24 cellular contexts compared by ENCODE assay signal in genomic region chr1:167611983-167612382, GRCh38. TPM values are rescaled to one million over a fixed set of nuclear protein-coding genes. Genes with fewer than 3 reads are reported as not detected.
DNase-seq lines count a peak whose midpoint lies in the region; ATAC-seq, FAIRE-seq and TF ChIP-seq lines count a peak whose summit lies in the region.
"Had no signal": no experiment of that assay in that cellular context is flagged by ENCODE, and none has a peak within 500 bp of the region (broad histone marks: within the 10 kb centered on the region; RNA-seq: fewer than 3 reads in every experiment).

No MANE protein-coding gene starts in this region.

- H3K27ac Mint-ChIP-seq in activated B cell treated with CpG ODN at 0.5 μM for 24 hours (peak overlapping the region; percentile 71), naive B cell (peak overlapping the region; percentile 72 to 94 (median 84))
- H3K27ac Mint-ChIP-seq: CD4-positive, alpha-beta memory T cell had no signal

- H3K4me3 Mint-ChIP-seq in activated B cell treated with CpG ODN at 0.5 μM for 24 hours (peak overlapping the region; percentile 1), naive B cell (peak overlapping the region in 5 of 8 donors; percentile 35 to 68 (median 39))
- H3K4me3 Mint-ChIP-seq: CD4-positive, alpha-beta memory T cell had no signal

- H3K27me3 ChIP-seq in DND-41 (ENCODE audit: insufficient read depth, low read length, poor library complexity) = no peaks in the 10 kb centered on the region

- CTCF ChIA-PET in activated B cell treated with CpG ODN at 0.5 μM for 24 hours (lab: Charles Lee) = interaction anchor here (1.6 kb wide), 1 partner anchor 11 kb away, joined by 3 read pairs; no protein-coding TSS in a partner anchor

- no peak overlapping the region for H3K9ac ChIP-seq in DND-41 (ENCODE audit: low read depth, low read length)
- H3K9ac ChIP-seq: SK-N-SH had no signal

- TF ChIP-seq CTCF in DND-41 (IDR thresholded peaks at IDR 0.05; ENCODE audit: borderline replicate concordance, extremely low read depth, low read length, poor library complexity, severe bottlenecking) = no peak
- no peak for TF ChIP-seq CTCF in activated B cell treated with CpG ODN at 0.5 μM for 24 hours (IDR thresholded peaks at IDR 0.05)

- H3K4me3 ChIP-seq in DND-41 (ENCODE audit: low read depth in 1 of 2, low read length in 2 of 2) = no peak overlapping the region

- peaks cover 20% of the 10 kb centered on the region for H3K36me3 Mint-ChIP-seq in activated B cell treated with CpG ODN at 0.5 μM for 24 hours (ENCODE audit: low read depth)
- peaks cover 8 to 17% of the 10 kb centered on the region in 2 donors for H3K36me3 Mint-ChIP-seq in naive B cell

- no peak for ATAC-seq in DND-41 (ENCODE audit: insufficient read depth, low read depth)
- no peak for ATAC-seq in activated B cell treated with CpG ODN at 0.5 μM for 24 hours (ENCODE audit: low read depth)
- no peak for ATAC-seq in naive B cell (ENCODE audit: low read depth in 2 of 2)
- no peak for ATAC-seq in HG03378 (IDR thresholded peaks at IDR 0.05; ENCODE audit: unreplicated experiment)
- no peak for ATAC-seq in HG03196 (IDR thresholded peaks at IDR 0.05; ENCODE audit: unreplicated experiment)
- ATAC-seq: HCT116 had no signal

- H3K4me1 ChIP-seq in DND-41 (ENCODE audit: insufficient read depth, low read length) = peaks cover 31% of the 10 kb centered on the region

- H3K9me3 ChIP-seq in DND-41 (ENCODE audit: insufficient read depth, low read length, severe bottlenecking) = peaks cover 26% of the 10 kb centered on the region

- no peak overlapping the region for H2AFZ ChIP-seq in DND-41 (ENCODE audit: low read depth, low read length)

- peaks cover 60% of the 10 kb centered on the region for H3K4me1 Mint-ChIP-seq in activated B cell treated with CpG ODN at 0.5 μM for 24 hours
- H3K4me1 Mint-ChIP-seq in naive B cell = peaks cover 49 to 65% (median 59%) of the 10 kb centered on the region in 3 donors

- H3K9me3 Mint-ChIP-seq in activated B cell treated with CpG ODN at 0.5 μM for 24 hours = peaks cover 7% of the 10 kb centered on the region
- H3K9me3 Mint-ChIP-seq in naive B cell = peaks cover 5 to 28% (median 18%) of the 10 kb centered on the region in 7 donors

- H3K27ac ChIP-seq in DND-41 (ENCODE audit: low read length) = peak overlapping the region; percentile 38

- peak; percentile 48 for FAIRE-seq in urothelium cell line (lab: Jason Lieb, UNC)
- FAIRE-seq: GM12891, GM18507 had no signal

- intact Hi-C loops in activated B cell treated with CpG ODN at 0.5 μM for 24 hours (cut with micrococcal nuclease) = no loop called here

- H3K79me2 ChIP-seq in DND-41 (ENCODE audit: insufficient read depth, low read length) = peaks cover 12% of the 10 kb centered on the region

- POLR2A ChIA-PET in activated B cell treated with CpG ODN at 0.5 μM for 24 hours (lab: Charles Lee) = interaction anchor here (1.2 to 1.6 kb wide), 2 partner anchors 9 to 16 kb away, joined by 4 to 5 read pairs; no protein-coding TSS in a partner anchor

- H3K4me2 ChIP-seq in DND-41 (ENCODE audit: insufficient read depth, low read length) = no peak overlapping the region
- H3K4me2 ChIP-seq: SK-N-SH had no signal

- H3K27me3 Mint-ChIP-seq in activated B cell treated with CpG ODN at 0.5 μM for 24 hours = no peaks in the 10 kb centered on the region
- no peaks in the 10 kb centered on the region for H3K27me3 Mint-ChIP-seq in naive B cell
- H3K27me3 Mint-ChIP-seq: CD4-positive, alpha-beta memory T cell had no signal

- DNase-seq in DND-41 (no peak), activated B cell treated with CpG ODN at 0.5 μM for 24 hours (no peak), naive B cell (no peak), urothelium cell line (ENCODE audit: low spot score) (no peak), CD1c-positive myeloid dendritic cell (ENCODE audit: extremely low spot score) (no peak)
- DNase-seq: ACHN; CD4-positive, alpha-beta memory T cell; DMS153; EL; GOT3; KG1; NCI-H1417; NCI-H187; NCI-H2107; NCI-H510A; NCI-H774; RPMI8226; SHP77 treated with DMSO at 0.1 percent for 48 hours; SK-N-SH had no signal

- H4K20me1 ChIP-seq in DND-41 (ENCODE audit: insufficient read depth, low read length) = no peaks in the 10 kb centered on the region

- H3K36me3 ChIP-seq in DND-41 (ENCODE audit: insufficient read depth, low read length) = peaks cover 12% of the 10 kb centered on the region

RNA-seq across cellular contexts. Expression of gene RCSD1, which starts 18.0 kb away (rescaled TPM):
- total RNA-seq in activated B cell treated with CpG ODN at 0.5 μM for 24 hours = 184 and 185 TPM in 2 replicates
- polyA plus RNA-seq in naive B cell (ENCODE audit: low read depth in 6 of 6) = 100 to 1,000 TPM; 273 to 418 (median 333) TPM

RNA-seq across cellular contexts. Expression of gene CREG1, which starts 58.4 kb away (rescaled TPM):
- total RNA-seq in activated B cell treated with CpG ODN at 0.5 μM for 24 hours = 3.1 and 3.8 TPM in 2 replicates
- 10 to 100 TPM in 3 of 6 donors, 1 to 10 TPM in 3; 7.3 to 18.9 (median 10.0) TPM for polyA plus RNA-seq in naive B cell (ENCODE audit: low read depth in 6 of 6)
